ENCODE assay signal across 17 cellular contexts in genomic region chr3:50563867-50564266, GRCh38.
"Had no signal": no experiment of that assay in that cellular context is flagged by ENCODE, and none has a peak within 500 bp of the region (broad histone marks: within the 10 kb centered on the region; RNA-seq: fewer than 3 reads in every experiment).

No MANE protein-coding gene starts in this region.

- H3K27me3 ChIP-seq: heart left ventricle, upper lobe of left lung had no signal

- H3K36me3 ChIP-seq: upper lobe of left lung had no signal

- DNase-seq: activated CD4-positive, alpha-beta T cell treated with anti-CD3 and anti-CD28 coated beads for 1 hour; activated CD4-positive, alpha-beta T cell treated with anti-CD3 and anti-CD28 coated beads, Interleukin-2, amount 50 U/mL, for 1 hour; activated CD8-positive, alpha-beta memory T cell treated with anti-CD3 and anti-CD28 coated beads for 24 hours; activated CD8-positive, alpha-beta memory T cell treated with anti-CD3 and anti-CD28 coated beads, Interleukin-2, amount 50 U/mL, for 4 hours; activated T-cell treated with anti-CD3 and anti-CD28 coated beads, Interleukin-2, amount 50 U/mL, for 24 hours; heart left ventricle; islet precursor cell; left cardiac atrium; naive thymus-derived CD4-positive, alpha-beta T cell; retina; stimulated activated CD4-positive, alpha-beta T cell treated with anti-CD3 and anti-CD28 coated beads, Interleukin-2, amount 100 ng/mL, for 48 hours; stimulated activated CD8-positive, alpha-beta memory T cell treated with anti-CD3 and anti-CD28 coated beads, Interleukin-4, amount 100 ng/mL, for 48 hours; stimulated activated naive CD4-positive, alpha-beta T cell treated with Interleukin-2 at 50 U/mL for 16 hours; T-helper 1 cell; T-helper 9 cell; upper lobe of left lung had no signal

- H3K4me3 ChIP-seq: heart left ventricle, upper lobe of left lung had no signal

- H3K9me3 ChIP-seq: heart left ventricle, upper lobe of left lung had no signal

- H3K27ac ChIP-seq: epithelial cell of prostate, upper lobe of left lung had no signal
